Comparison of ENCODE assay signal across 13 cellular contexts in genomic region chr3:188583476-188584161, GRCh38.
A peak's percentile ranks its signal among the peaks of the same experiment; 100 is the strongest.
DNase-seq lines count a peak whose midpoint lies in the region; ATAC-seq lines count a peak whose summit lies in the region.
"Had no signal": no experiment of that assay in that cellular context is flagged by ENCODE, and none has a peak within 500 bp of the region (broad histone marks: within the 10 kb centered on the region; RNA-seq: fewer than 3 reads in every experiment).

No MANE protein-coding gene starts in this region.

- no peak overlapping the region for H3K4me3 Mint-ChIP-seq in activated naive CD4-positive, alpha-beta T cell treated with anti-CD3 and anti-CD28 coated beads, Interleukin-2, amount 10 ng/mL, durations not matched to agents 7 days and 5 days
- H3K4me3 Mint-ChIP-seq in activated naive CD8-positive, alpha-beta T cell treated with anti-CD3 and anti-CD28 coated beads, Interleukin-2, amount 50 U/mL, for 24 hours, result no peak overlapping the region
- H3K4me3 Mint-ChIP-seq: H9 had no signal

- no peaks in the 10 kb centered on the region for H3K27me3 Mint-ChIP-seq in activated naive CD4-positive, alpha-beta T cell treated with anti-CD3 and anti-CD28 coated beads, Interleukin-2, amount 10 ng/mL, durations not matched to agents 7 days and 5 days
- no peaks in the 10 kb centered on the region for H3K27me3 Mint-ChIP-seq in activated naive CD8-positive, alpha-beta T cell treated with anti-CD3 and anti-CD28 coated beads, Interleukin-2, amount 50 U/mL, for 24 hours

- H3K36me3 ChIP-seq in muscle layer of duodenum (ENCODE audit: control insufficient read depth in 1 of 2, insufficient read depth in 2 of 2, low read length in 2 of 2) (no peaks in the 10 kb centered on the region), stomach smooth muscle (ENCODE audit: control insufficient read depth in 2 of 2, insufficient read depth in 2 of 2, low read length in 2 of 2) (no peaks in the 10 kb centered on the region)
- H3K36me3 ChIP-seq: cardiac muscle cell had no signal

- H3K36me3 Mint-ChIP-seq in activated naive CD4-positive, alpha-beta T cell treated with anti-CD3 and anti-CD28 coated beads, Interleukin-2, amount 10 ng/mL, durations not matched to agents 7 days and 5 days, result peaks cover 2% of the 10 kb centered on the region
- peaks cover 7% of the 10 kb centered on the region for H3K36me3 Mint-ChIP-seq in activated naive CD8-positive, alpha-beta T cell treated with anti-CD3 and anti-CD28 coated beads, Interleukin-2, amount 50 U/mL, for 24 hours (ENCODE audit: low read depth)
- H3K36me3 Mint-ChIP-seq: CD14-positive monocyte had no signal

- H3K27ac ChIP-seq in muscle layer of duodenum (ENCODE audit: low read length), result peak overlapping the region; percentile 71
- H3K27ac ChIP-seq in stomach smooth muscle (ENCODE audit: low read length), result peak overlapping the region; percentile 26
- H3K27ac ChIP-seq: cardiac muscle cell had no signal

- peak overlapping the region in 1 of 2 donors; percentile 23 for H3K9ac ChIP-seq in stomach smooth muscle (ENCODE audit: low read length in 2 of 2)

- CTCF ChIA-PET in activated naive CD4-positive, alpha-beta T cell treated with anti-CD3 and anti-CD28 coated beads, Interleukin-2, amount 10 ng/mL, durations not matched to agents 7 days and 5 days (lab: Charles Lee), result interaction anchor here (1.6 kb wide), 1 partner anchor 843 kb away, joined by 3 read pairs; no protein-coding TSS in a partner anchor

- DNase-seq in activated naive CD4-positive, alpha-beta T cell treated with Interleukin-2 at 50 U/mL for 16 hours, result peak; percentile 42
- no peak for DNase-seq in activated naive CD4-positive, alpha-beta T cell treated with anti-CD3 and anti-CD28 coated beads, Interleukin-2, amount 10 ng/mL, durations not matched to agents 7 days and 5 days
- peak; percentile 40 for DNase-seq in activated naive CD8-positive, alpha-beta T cell treated with anti-CD3 and anti-CD28 coated beads, Interleukin-2, amount 50 U/mL, for 24 hours
- DNase-seq in AG20443 (ENCODE audit: low spot score) (no peak), GF-D8 (lab: John Stamatoyannopoulos, UW) (no peak)
- DNase-seq: H9, NCI-H748 treated with DMSO at 0.1 percent for 48 hours, T1000 had no signal

- H3K4me1 ChIP-seq in muscle layer of duodenum (ENCODE audit: control insufficient read depth in 1 of 2, insufficient read depth in 2 of 2, low read length in 2 of 2) (peaks cover 11 to 12% of the 10 kb centered on the region in 2 donors), stomach smooth muscle (ENCODE audit: control insufficient read depth, insufficient read depth, low read length) (peaks cover 15% of the 10 kb centered on the region)

- no peak overlapping the region for H3K4me3 ChIP-seq in muscle layer of duodenum (ENCODE audit: low read depth in 1 of 2, low read length in 2 of 2)
- no peak overlapping the region for H3K4me3 ChIP-seq in stomach smooth muscle (ENCODE audit: low read length in 2 of 2)
- H3K4me3 ChIP-seq: cardiac muscle cell had no signal

- H3K9me3 Mint-ChIP-seq in activated naive CD4-positive, alpha-beta T cell treated with anti-CD3 and anti-CD28 coated beads, Interleukin-2, amount 10 ng/mL, durations not matched to agents 7 days and 5 days, result no peaks in the 10 kb centered on the region
- no peaks in the 10 kb centered on the region for H3K9me3 Mint-ChIP-seq in activated naive CD8-positive, alpha-beta T cell treated with anti-CD3 and anti-CD28 coated beads, Interleukin-2, amount 50 U/mL, for 24 hours
- H3K9me3 Mint-ChIP-seq: H9 had no signal

- H3K27me3 ChIP-seq in muscle layer of duodenum (ENCODE audit: low read depth, low read length) (no peaks in the 10 kb centered on the region), stomach smooth muscle (ENCODE audit: control insufficient read depth in 1 of 2, insufficient read depth in 2 of 2, low read length in 2 of 2) (no peaks in the 10 kb centered on the region)
- H3K27me3 ChIP-seq: cardiac muscle cell had no signal

- peaks cover 8% of the 10 kb centered on the region for H3K4me1 Mint-ChIP-seq in activated naive CD4-positive, alpha-beta T cell treated with anti-CD3 and anti-CD28 coated beads, Interleukin-2, amount 10 ng/mL, durations not matched to agents 7 days and 5 days
- H3K4me1 Mint-ChIP-seq in activated naive CD8-positive, alpha-beta T cell treated with anti-CD3 and anti-CD28 coated beads, Interleukin-2, amount 50 U/mL, for 24 hours, result peaks cover 40% of the 10 kb centered on the region

- no peak overlapping the region for H3K27ac Mint-ChIP-seq in activated naive CD4-positive, alpha-beta T cell treated with anti-CD3 and anti-CD28 coated beads, Interleukin-2, amount 10 ng/mL, durations not matched to agents 7 days and 5 days
- H3K27ac Mint-ChIP-seq in activated naive CD8-positive, alpha-beta T cell treated with anti-CD3 and anti-CD28 coated beads, Interleukin-2, amount 50 U/mL, for 24 hours, result no peak overlapping the region

- peak; percentile 89 for ATAC-seq in activated naive CD8-positive, alpha-beta T cell treated with anti-CD3 and anti-CD28 coated beads, Interleukin-2, amount 50 U/mL, for 24 hours
- ATAC-seq in HG03139 (IDR thresholded peaks at IDR 0.05; ENCODE audit: unreplicated experiment), result no peak

- H3K9me3 ChIP-seq in muscle layer of duodenum (ENCODE audit: control insufficient read depth in 1 of 2, low read length in 2 of 2) (no peaks in the 10 kb centered on the region), stomach smooth muscle (ENCODE audit: control insufficient read depth in 2 of 2, low read length in 2 of 2) (no peaks in the 10 kb centered on the region)

Comparison
In these comparisons a context has a peak if more than half of its experiments do, and no peak if none do; other contexts are left out.
1. DNase-seq: peak in activated naive CD4-positive, alpha-beta T cell treated with Interleukin-2 at 50 U/mL for 16 hours (single experiment) and activated naive CD8-positive, alpha-beta T cell treated with anti-CD3 and anti-CD28 coated beads, Interleukin-2, amount 50 U/mL, for 24 hours (single experiment); none in activated naive CD4-positive, alpha-beta T cell treated with anti-CD3 and anti-CD28 coated beads, Interleukin-2, amount 10 ng/mL, durations not matched to agents 7 days and 5 days (single experiment), AG20443 (single experiment) and GF-D8 (single experiment).